ENCODE assay signal across 13 cellular contexts in the genomic region with DNA sequence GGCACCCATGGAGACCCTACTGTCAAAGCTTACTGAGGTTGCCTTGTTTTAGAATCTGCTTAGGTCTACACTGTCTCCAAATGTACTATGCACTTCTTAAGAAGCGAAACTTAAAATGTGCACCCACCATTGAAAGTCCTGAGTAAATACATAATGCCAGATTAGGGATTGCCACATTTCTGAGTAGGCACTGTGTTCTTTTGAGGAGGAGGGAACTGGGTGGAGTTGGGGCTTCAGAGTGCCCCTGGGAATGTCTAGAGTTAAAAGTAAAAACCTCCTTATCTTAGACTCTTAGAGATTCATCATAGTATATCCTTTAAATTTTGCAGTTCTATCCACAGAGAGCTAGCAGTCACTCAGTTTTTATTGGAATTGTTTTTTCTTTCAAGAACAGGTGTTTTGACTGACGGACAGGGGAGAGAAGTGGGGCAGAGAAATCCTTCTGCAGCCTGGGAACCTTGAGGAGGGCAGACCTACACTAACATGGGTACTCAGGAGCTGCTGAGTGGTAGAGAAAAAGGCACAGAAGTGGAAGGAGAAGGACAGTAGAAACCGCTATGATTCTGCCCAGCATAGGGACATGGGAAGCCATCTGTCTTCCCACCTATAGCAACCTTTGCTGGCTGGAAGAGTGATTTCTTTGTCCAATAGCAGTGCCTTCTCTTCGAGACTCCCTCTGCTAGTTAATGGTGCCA. TPM values are rescaled to one million over a fixed set of nuclear protein-coding genes. Genes with fewer than 3 reads are reported as not detected.
A peak's percentile ranks its signal among the peaks of the same experiment; 100 is the strongest.
DNase-seq lines count a peak whose midpoint lies in the region; ATAC-seq, FAIRE-seq and TF ChIP-seq lines count a peak whose summit lies in the region.
"Had no signal": no experiment of that assay in that cellular context is flagged by ENCODE, and none has a peak within 500 bp of the region (broad histone marks: within the 10 kb centered on the region; RNA-seq: fewer than 3 reads in every experiment).

No MANE protein-coding gene starts in this region.

- peak overlapping the region; percentile 76 for H3K9ac ChIP-seq in keratinocyte (ENCODE audit: control insufficient read depth, extremely low read depth, insufficient read depth, low read length)
- peak overlapping the region; percentile 84 for H3K9ac ChIP-seq in skeletal muscle satellite cell (ENCODE audit: low read depth, low read length)

- H3K4me3 ChIP-seq in brain microvascular endothelial cell (ENCODE audit: low read depth, low read length) (no peak overlapping the region), keratinocyte (ENCODE audit: control insufficient read depth in 2 of 3, extremely low read depth in 1 of 3, insufficient read depth in 2 of 3, low read depth in 1 of 3, low read length in 3 of 3) (peak overlapping the region in 1 of 3 experiments; percentile 11), skeletal muscle satellite cell (ENCODE audit: low read length) (peak overlapping the region; percentile 28)

- in situ Hi-C loops in brain microvascular endothelial cell (cut with HindIII; ENCODE audit: low pct_ligation_motif_present, low sequenced_read_pairs) = no loop called here

- H3K27ac ChIP-seq in brain microvascular endothelial cell (peak overlapping the region; percentile 97), keratinocyte (ENCODE audit: control insufficient read depth, insufficient read depth, low read length) (peak overlapping the region; percentile 99)

- DNase-seq in GM03348 (ENCODE audit: low spot score) (peak; percentile 20), brain microvascular endothelial cell (no peak), keratinocyte (ENCODE audit: low read depth, low spot score) (no peak), GM19238 (ENCODE audit: insufficient read length, low spot score) (no peak), epidermal melanocyte (ENCODE audit: insufficient read length, low spot score) (no peak)
- DNase-seq: H7, NCI-H446, RPMI8226 had no signal

- no peak for FAIRE-seq in keratinocyte (lab: Jason Lieb, UNC)
- FAIRE-seq: endometrium, TTC549 had no signal

- ATAC-seq in HG03457 (IDR thresholded peaks at IDR 0.05; ENCODE audit: unreplicated experiment) (no peak), GM21737 (IDR thresholded peaks at IDR 0.05; ENCODE audit: unreplicated experiment) (no peak)

- no peaks in the 10 kb centered on the region for H4K20me1 ChIP-seq in keratinocyte (ENCODE audit: control insufficient read depth, extremely low read depth, insufficient read depth, low read length)

- dilution Hi-C loops in keratinocyte (cut with MboI; ENCODE audit: extremely low pct_ligation_motif_present, low sequenced_read_pairs) = no loop called here

- no peaks in the 10 kb centered on the region for H3K79me2 ChIP-seq in keratinocyte (ENCODE audit: control insufficient read depth, insufficient read depth, low read length)

- H3K27me3 ChIP-seq in brain microvascular endothelial cell (replicated peaks) (no peaks in the 10 kb centered on the region), keratinocyte (ENCODE audit: control insufficient read depth, extremely low read depth, insufficient read depth, low read length) (no peaks in the 10 kb centered on the region), skeletal muscle satellite cell (ENCODE audit: control insufficient read depth, insufficient read depth, low read length) (no peaks in the 10 kb centered on the region)

- H3K9me1 ChIP-seq in keratinocyte (ENCODE audit: control insufficient read depth, extremely low read depth, insufficient read depth, low read length) = no peaks in the 10 kb centered on the region

- no peak overlapping the region for H2AFZ ChIP-seq in keratinocyte (ENCODE audit: control insufficient read depth, low read length)

- H3K4me2 ChIP-seq in keratinocyte (ENCODE audit: control insufficient read depth, extremely low read depth, insufficient read depth, low read depth, low read length) = peak overlapping the region; percentile 71
- H3K4me2 ChIP-seq in skeletal muscle satellite cell (ENCODE audit: low read length) = peak overlapping the region; percentile 65

- H3K36me3 ChIP-seq in brain microvascular endothelial cell (replicated peaks) (no peaks in the 10 kb centered on the region), keratinocyte (ENCODE audit: control insufficient read depth in 2 of 2, extremely low read depth in 1 of 2, insufficient read depth in 2 of 2, low read length in 2 of 2) (no peaks in the 10 kb centered on the region), skeletal muscle satellite cell (ENCODE audit: insufficient read depth, low read length) (no peaks in the 10 kb centered on the region)

- TF ChIP-seq CTCF in brain microvascular endothelial cell (IDR thresholded peaks at IDR 0.05; ENCODE audit: low read depth, low read length, missing control alignments) (no peak), keratinocyte (optimal IDR thresholded peaks at IDR 0.05 in 1 of 3, IDR thresholded peaks at IDR 0.05 in 1 of 3, conservative IDR thresholded peaks at IDR 0.05 in 1 of 3; ENCODE audit: extremely low read depth in 1 of 3, insufficient read depth in 2 of 3, low read length in 3 of 3) (no peak)

- H3K4me1 ChIP-seq in keratinocyte (ENCODE audit: control insufficient read depth, extremely low read depth, insufficient read depth, low read length) = peaks cover 51% of the 10 kb centered on the region
- peaks cover 50% of the 10 kb centered on the region for H3K4me1 ChIP-seq in skeletal muscle satellite cell (ENCODE audit: control insufficient read depth, insufficient read depth, low read length)

- peaks cover 7% of the 10 kb centered on the region for H3K9me3 ChIP-seq in keratinocyte (ENCODE audit: control insufficient read depth, low read depth, low read length)
- no peaks in the 10 kb centered on the region for H3K9me3 ChIP-seq in skeletal muscle satellite cell (replicated peaks; ENCODE audit: low read length)

RNA-seq across cellular contexts. Expression of a gene that starts 33.4 kb away (rescaled TPM):
- 72.7 to 124 TPM (median 83.9 TPM) in 3 replicates for polyA plus RNA-seq in keratinocyte
- 172 TPM for polyA plus RNA-seq in keratinocyte (2011; ENCODE audit: low read depth)
- 76.6 and 79.2 TPM in 2 replicates for polyA plus RNA-seq in keratinocyte (2011; cell fraction: cytosol; rRNA removed)
- 175 and 197 TPM in 2 replicates for polyA plus RNA-seq in keratinocyte (2011; cell fraction: nucleus; rRNA removed)
- 52.2 and 143 TPM in 2 replicates for polyA plus RNA-seq in keratinocyte (2012; ENCODE audit: low replicate concordance)
- polyA minus RNA-seq in keratinocyte = 218 to 406 TPM (median 316 TPM) in 3 replicates
- polyA minus RNA-seq in keratinocyte (2011; cell fraction: cytosol; rRNA and poly(A)+ RNA removed) = 176 TPM
- 292 and 558 TPM in 2 replicates for polyA minus RNA-seq in keratinocyte (2011; cell fraction: nucleus; rRNA and poly(A)+ RNA removed)
- total RNA-seq in skeletal muscle satellite cell (2012; rRNA removed) = 25.6 and 43.9 TPM in 2 replicates
